In the genomic region with DNA sequence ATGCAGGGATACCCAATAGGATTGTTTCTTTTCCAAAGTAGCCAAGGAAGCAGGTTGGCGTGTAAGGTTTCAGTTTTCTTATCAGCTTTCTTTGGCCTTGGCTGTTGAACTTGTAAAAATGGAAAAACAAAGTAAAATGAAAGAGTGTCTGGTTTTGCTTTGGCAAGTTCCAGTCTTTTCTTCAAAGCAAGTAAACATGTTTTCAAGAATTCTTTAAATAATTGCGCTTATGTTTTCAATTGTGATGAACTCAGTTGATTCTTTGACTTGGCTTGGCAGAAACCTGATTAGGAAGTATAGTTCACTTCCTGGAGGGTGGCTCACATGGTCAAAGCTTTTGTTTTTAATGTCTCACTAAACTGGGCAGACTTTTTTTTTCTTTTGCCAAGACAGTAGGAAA, we compare ENCODE assay signal across 18 cellular contexts.
DNase-seq lines count a peak whose midpoint lies in the region; ATAC-seq and TF ChIP-seq lines count a peak whose summit lies in the region.
"Had no signal": no experiment of that assay in that cellular context is flagged by ENCODE, and none has a peak within 500 bp of the region (broad histone marks: within the 10 kb centered on the region; RNA-seq: fewer than 3 reads in every experiment).

No MANE protein-coding gene starts in this region.

- DNase-seq in GM23248, result peak; percentile 24
- DNase-seq in cardiac fibroblast (ENCODE audit: low read depth in 2 of 2), result peak; percentile 47 to 67
- no peak for DNase-seq in left ventricle myocardium superior
- no peak for DNase-seq in sciatic nerve (ENCODE audit: low spot score)
- DNase-seq in central memory CD4-positive, alpha-beta T cell, result no peak
- no peak for DNase-seq in activated naive CD4-positive, alpha-beta T cell (lab: John Stamatoyannopoulos, UW)
- DNase-seq in GM13976 (ENCODE audit: low spot score), result no peak
- no peak for DNase-seq in MG63
- DNase-seq: activated effector memory CD4-positive, alpha-beta T cell treated with Interleukin-2 at 50 U/mL for 16 hours; amniotic stem cell; head of caudate nucleus; islet precursor cell; midbrain; NCI-H187; SIG-M5; stimulated activated CD4-positive, alpha-beta T cell treated with anti-CD3 and anti-CD28 coated beads, Interleukin-4, amount 100 ng/mL, for 24 hours; T-helper 17 cell had no signal

- WGBS in GM23248 (ENCODE audit: low coverage in 1 of 2, low lambda C conversion rate in 2 of 2, missing lambda C conversion rate in 2 of 2), 2 experiments, result 40 to 52% methylated on average over 2 of the region's 2 CpGs

- H3K27me3 ChIP-seq in GM23248 (replicated peaks; ENCODE audit: insufficient read depth) (no peaks in the 10 kb centered on the region), MG63 (no peaks in the 10 kb centered on the region)
- H3K27me3 ChIP-seq: neural progenitor cell had no signal

- no peaks in the 10 kb centered on the region for H3K9me2 ChIP-seq in GM23248 (ENCODE audit: insufficient read depth)

- H3K4me2 ChIP-seq in GM23248 (ENCODE audit: unreplicated experiment), result no peak overlapping the region
- H3K4me2 ChIP-seq: neural progenitor cell had no signal

- no peak overlapping the region for H3K27ac ChIP-seq in GM23248
- H3K27ac ChIP-seq: neural progenitor cell had no signal

- H3F3A ChIP-seq in GM23248 (ENCODE audit: insufficient read depth), result no peaks in the 10 kb centered on the region

- ATAC-seq in left ventricle myocardium superior (peak; percentile 41), sciatic nerve (peak; percentile 58)
- ATAC-seq: T-helper 17 cell had no signal

- TF ChIP-seq CTCF in cardiac fibroblast (IDR thresholded peaks at IDR 0.05; ENCODE audit: low read depth, low read length) (no peak), GM13976 (IDR thresholded peaks at IDR 0.05; ENCODE audit: borderline replicate concordance, control extremely low read depth, extremely low read depth, insufficient read depth, missing control alignments) (no peak)

- H3K36me3 ChIP-seq in GM23248 (ENCODE audit: low read depth), result no peaks in the 10 kb centered on the region
- peaks cover 3% of the 10 kb centered on the region; the same call in 1 of the 2 replicates for H3K36me3 ChIP-seq in MG63
- H3K36me3 ChIP-seq: neural progenitor cell had no signal

- in situ Hi-C loops in GM23248 (cut with MboI), result no loop called here
- in situ Hi-C loops in GM13976 (cut with MboI; ENCODE audit: low sequenced_read_pairs, unreplicated experiment), result no loop called here

- H3K79me2 ChIP-seq in GM23248 (ENCODE audit: insufficient read depth), result no peaks in the 10 kb centered on the region

- H2AFZ ChIP-seq in GM23248, result peak overlapping the region; percentile 14
- H2AFZ ChIP-seq: neural progenitor cell had no signal

- H4K20me1 ChIP-seq in GM23248 (ENCODE audit: insufficient read depth), result no peaks in the 10 kb centered on the region

- intact Hi-C loops in left ventricle myocardium superior (cut with micrococcal nuclease) (no loop called here), sciatic nerve (cut with DNase I) (no loop called here)

- H3K4me1 ChIP-seq in GM23248 (ENCODE audit: insufficient read depth), result peaks cover 7% of the 10 kb centered on the region; the same call in 1 of the 2 replicates
- H3K4me1 ChIP-seq: neural progenitor cell had no signal

- H3K9me3 ChIP-seq in GM23248 (ENCODE audit: low read depth) (no peaks in the 10 kb centered on the region), MG63 (no peaks in the 10 kb centered on the region)

- H3K4me3 ChIP-seq in GM23248 (peak overlapping the region; percentile 6; the same call in 1 of the 2 replicates), cardiac fibroblast (replicated peaks in 1 of 2; ENCODE audit: low read depth in 2 of 2, low read length in 2 of 2) (no peak overlapping the region), MG63 (no peak overlapping the region)
- H3K4me3 ChIP-seq: neural progenitor cell had no signal

- H3K9ac ChIP-seq in GM23248, result no peak overlapping the region
- H3K9ac ChIP-seq: neural progenitor cell had no signal

Comparison
In these comparisons a context has a peak if more than half of its experiments do, and no peak if none do; other contexts are left out.
1. DNase-seq: peak in GM23248 (single experiment) and cardiac fibroblast (2 of 2); none in left ventricle myocardium superior (single experiment), sciatic nerve (single experiment), central memory CD4-positive, alpha-beta T cell (single experiment), activated naive CD4-positive, alpha-beta T cell (0 of 4), GM13976 (single experiment) and MG63 (single experiment).